In genomic region chr13:65926750-65927171, GRCh38 we compare ENCODE assay signal across 9 cellular contexts.
A peak's percentile ranks its signal among the peaks of the same experiment; 100 is the strongest.
DNase-seq lines count a peak whose midpoint lies in the region; ATAC-seq and TF ChIP-seq lines count a peak whose summit lies in the region.
"Had no signal": no experiment of that assay in that cellular context is flagged by ENCODE, and none has a peak within 500 bp of the region (broad histone marks: within the 10 kb centered on the region; RNA-seq: fewer than 3 reads in every experiment).

No MANE protein-coding gene starts in this region.

- peaks cover 8% of the 10 kb centered on the region for H3K27me3 Mint-ChIP-seq in endodermal cell (ENCODE audit: insufficient read depth)
- H3K27me3 Mint-ChIP-seq in neural progenitor cell (ENCODE audit: insufficient read depth, low read depth) = no peaks in the 10 kb centered on the region

- H3K9me3 ChIP-seq in Karpas-422 (ENCODE audit: low read length) (no peaks in the 10 kb centered on the region), endodermal cell (ENCODE audit: control insufficient read depth, low read length) (no peaks in the 10 kb centered on the region), neural progenitor cell (ENCODE audit: low read depth) (no peaks in the 10 kb centered on the region)
- H3K9me3 ChIP-seq: ascending aorta had no signal

- TF ChIP-seq CTCF in endodermal cell (conservative IDR thresholded peaks at IDR 0.05) (peak; percentile 77), neural progenitor cell (IDR thresholded peaks at IDR 0.05) (peak; percentile 59)

- H3K9me3 Mint-ChIP-seq in endodermal cell (no peaks in the 10 kb centered on the region), neural progenitor cell (no peaks in the 10 kb centered on the region)

- H3K9me2 ChIP-seq in Karpas-422 (replicated peaks; ENCODE audit: insufficient read depth, low read length) = no peaks in the 10 kb centered on the region

- H4K20me1 ChIP-seq in Karpas-422 (ENCODE audit: insufficient read depth, low read depth, low read length) (no peaks in the 10 kb centered on the region), neural progenitor cell (ENCODE audit: low read depth) (no peaks in the 10 kb centered on the region)

- H3K27me3 ChIP-seq in Karpas-422 (ENCODE audit: low read length) (no peaks in the 10 kb centered on the region), endodermal cell (ENCODE audit: control insufficient read depth, insufficient read depth, low read length, poor library complexity, severe bottlenecking) (no peaks in the 10 kb centered on the region), neural progenitor cell (no peaks in the 10 kb centered on the region)
- H3K27me3 ChIP-seq: ascending aorta had no signal

- peaks cover 3% of the 10 kb centered on the region for H3K4me1 Mint-ChIP-seq in endodermal cell
- no peaks in the 10 kb centered on the region for H3K4me1 Mint-ChIP-seq in neural progenitor cell

- H3K4me2 ChIP-seq in Karpas-422 (ENCODE audit: low read depth, low read length, poor library complexity, severe bottlenecking) (no peak overlapping the region), neural progenitor cell (peak overlapping the region; percentile 13)

- H3K27ac Mint-ChIP-seq in endodermal cell (no peak overlapping the region), neural progenitor cell (peak overlapping the region; percentile 11)

- no peak overlapping the region for H3K27ac ChIP-seq in Karpas-422 (ENCODE audit: low read length)
- no peak overlapping the region for H3K27ac ChIP-seq in endodermal cell (ENCODE audit: low read depth, low read length)
- H3K27ac ChIP-seq in neural progenitor cell = no peak overlapping the region
- H3K27ac ChIP-seq: ascending aorta had no signal

- H3K4me1 ChIP-seq in Karpas-422 (ENCODE audit: low read length) (no peaks in the 10 kb centered on the region), endodermal cell (ENCODE audit: control insufficient read depth, insufficient read depth, low read length) (no peaks in the 10 kb centered on the region), neural progenitor cell (no peaks in the 10 kb centered on the region)
- H3K4me1 ChIP-seq: ascending aorta had no signal

- H3K36me3 Mint-ChIP-seq in endodermal cell (ENCODE audit: low read depth) (no peaks in the 10 kb centered on the region), neural progenitor cell (no peaks in the 10 kb centered on the region)

- H3K79me2 ChIP-seq in Karpas-422 (ENCODE audit: low read length) (no peaks in the 10 kb centered on the region), neural progenitor cell (ENCODE audit: low read depth) (no peaks in the 10 kb centered on the region)

- H3K9ac ChIP-seq in Karpas-422 (ENCODE audit: low read length) (no peak overlapping the region), endodermal cell (ENCODE audit: extremely low read depth, low read length, poor library complexity, severe bottlenecking) (no peak overlapping the region), neural progenitor cell (no peak overlapping the region)

- 26 to 43% methylated on average over 5 to 7 of the region's 7 CpGs for WGBS in endodermal cell (ENCODE audit: insufficient coverage in 1 of 2, insufficient read length in 1 of 2), 2 experiments

- ATAC-seq in GM19395 (IDR thresholded peaks at IDR 0.05; ENCODE audit: unreplicated experiment) = peak; percentile 53
- ATAC-seq in HG03196 (IDR thresholded peaks at IDR 0.05; ENCODE audit: unreplicated experiment) = no peak

- H3K4me3 Mint-ChIP-seq in endodermal cell = no peak overlapping the region
- no peak overlapping the region for H3K4me3 Mint-ChIP-seq in neural progenitor cell

- no peaks in the 10 kb centered on the region for H3K36me3 ChIP-seq in Karpas-422 (ENCODE audit: insufficient read depth, low read length)
- no peaks in the 10 kb centered on the region for H3K36me3 ChIP-seq in endodermal cell (ENCODE audit: control insufficient read depth, insufficient read depth, low read length)
- no peaks in the 10 kb centered on the region for H3K36me3 ChIP-seq in neural progenitor cell
- H3K36me3 ChIP-seq: ascending aorta had no signal

- H3F3A ChIP-seq in neural progenitor cell (ENCODE audit: low read depth) = no peaks in the 10 kb centered on the region

- H3K4me3 ChIP-seq in Karpas-422 (ENCODE audit: low read length) (no peak overlapping the region), endodermal cell (ENCODE audit: low read length) (no peak overlapping the region), neural progenitor cell (no peak overlapping the region)
- H3K4me3 ChIP-seq: ascending aorta had no signal

- peak; percentile 56 for DNase-seq in Karpas-422
- DNase-seq in endodermal cell = peak; percentile 87
- DNase-seq in neural progenitor cell (ENCODE audit: low spot score) = peak; percentile 60
- no peak for DNase-seq in SKM-1 treated with dmso at 0.1 percent for 144 hours (lab: John Stamatoyannopoulos, UW; ENCODE audit: unreplicated experiment)
- DNase-seq in NCI-H187 (lab: John Stamatoyannopoulos, UW) = no peak
- no peak for DNase-seq in AG20443 (ENCODE audit: low spot score)

- H2AFZ ChIP-seq in Karpas-422 (ENCODE audit: low read length) (no peak overlapping the region), neural progenitor cell (replicated peaks) (peak overlapping the region; percentile 88)

Comparison
In these comparisons a context has a peak if more than half of its experiments do, and no peak if none do; other contexts are left out.
1. DNase-seq: peak in Karpas-422 (single experiment), endodermal cell (single experiment) and neural progenitor cell (single experiment); none in SKM-1 treated with dmso at 0.1 percent for 144 hours (single experiment), NCI-H187 (0 of 2) and AG20443 (single experiment).